In genomic region chr20:38747495-38748096, GRCh38 we compare ENCODE assay signal across 8 cellular contexts. TPM values are rescaled to one million over a fixed set of nuclear protein-coding genes. Genes with fewer than 3 reads are reported as not detected.
DNase-seq lines count a peak whose midpoint lies in the region; ATAC-seq and TF ChIP-seq lines count a peak whose summit lies in the region.

No MANE protein-coding gene starts in this region.

- peak overlapping the region; percentile 97 for H3K4me2 ChIP-seq in osteoblast (ENCODE audit: insufficient read depth, low read length)

- TF ChIP-seq CTCF in LNCaP clone FGC (IDR thresholded peaks at IDR 0.05; ENCODE audit: control insufficient read depth, extremely low read depth, insufficient read depth) (no peak), osteoblast (IDR thresholded peaks at IDR 0.05; ENCODE audit: extremely low read depth, low read depth, low read length) (no peak)

- peaks cover 2% of the 10 kb centered on the region for H4K20me1 ChIP-seq in osteoblast (ENCODE audit: insufficient read depth, low read length)

- peaks cover 0 to under 1% of the 10 kb centered on the region in 2 donors for H3K27me3 ChIP-seq in duodenal mucosa (ENCODE audit: control insufficient read depth in 1 of 2, insufficient read depth in 2 of 2, low read length in 2 of 2)
- H3K27me3 ChIP-seq in osteoblast (ENCODE audit: insufficient read depth, low read length), result peaks cover 7% of the 10 kb centered on the region

- H3K9ac ChIP-seq in duodenal mucosa (ENCODE audit: low read depth in 1 of 2, low read length in 2 of 2), result peak overlapping the region in 1 of 2 donors; percentile 53

- H3K4me3 ChIP-seq in LNCaP clone FGC (ENCODE audit: low read depth, low read length) (peak overlapping the region; percentile 24), duodenal mucosa (ENCODE audit: low read depth in 1 of 2, low read length in 2 of 2) (peak overlapping the region; percentile 50 to 90), osteoblast (ENCODE audit: insufficient read depth, low read length) (peak overlapping the region; percentile 85)

- DNase-seq in DMS53 (lab: John Stamatoyannopoulos, UW) (peak; percentile 62), LNCaP clone FGC (ENCODE audit: low read depth) (no peak), osteoblast (ENCODE audit: insufficient read length, low spot score, missing footprints) (no peak), glomerular visceral epithelial cell (ENCODE audit: extremely low spot score) (no peak), D341Med (ENCODE audit: low spot score) (no peak)

- peaks cover 18% of the 10 kb centered on the region for H3K79me2 ChIP-seq in osteoblast (ENCODE audit: insufficient read depth, low read length)

- no peak overlapping the region for H3K27ac ChIP-seq in duodenal mucosa (ENCODE audit: low read depth, low read length)
- no peak overlapping the region for H3K27ac ChIP-seq in osteoblast (ENCODE audit: low read depth, low read length)

- H3K9me3 ChIP-seq in duodenal mucosa (ENCODE audit: control insufficient read depth in 1 of 2, low read length in 2 of 2) (no peaks in the 10 kb centered on the region), osteoblast (ENCODE audit: low read depth, low read length) (no peaks in the 10 kb centered on the region)

- ATAC-seq in GM18520 (IDR thresholded peaks at IDR 0.05; ENCODE audit: unreplicated experiment) (no peak), GM21360 (IDR thresholded peaks at IDR 0.05; ENCODE audit: unreplicated experiment) (no peak)

- H3K36me3 ChIP-seq in duodenal mucosa (ENCODE audit: control insufficient read depth in 1 of 2, insufficient read depth in 2 of 2, low read length in 2 of 2) (peaks cover 3 to 6% of the 10 kb centered on the region in 2 donors), osteoblast (ENCODE audit: insufficient read depth, low read length) (peaks cover 9% of the 10 kb centered on the region)

- H2AFZ ChIP-seq in osteoblast (ENCODE audit: low read length), result peak overlapping the region; percentile 84

- H3K4me1 ChIP-seq in duodenal mucosa (ENCODE audit: control insufficient read depth in 1 of 2, insufficient read depth in 2 of 2, low read length in 2 of 2) (peaks cover 14% of the 10 kb centered on the region in 2 donors), osteoblast (ENCODE audit: insufficient read depth, low read length) (peaks cover 12% of the 10 kb centered on the region)

RNA-seq across cellular contexts. Expression of gene ACTR5, which starts 0.7 kb away (rescaled TPM):
- 5.8 and 6.2 TPM in 2 replicates for total RNA-seq in osteoblast

RNA-seq across cellular contexts. Expression of gene SLC32A1, which starts 23.3 kb away (rescaled TPM):
- total RNA-seq in osteoblast, result not detected in 2 replicates

RNA-seq across cellular contexts. Expression of gene PPP1R16B, which starts 57.9 kb away (rescaled TPM):
- total RNA-seq in osteoblast, result not detected in 2 replicates

Comparison
In these comparisons a context has a peak if more than half of its experiments do, and no peak if none do; other contexts are left out.
1. H3K4me3 ChIP-seq: peak in every context shown above with its lines; median percentile 85 in osteoblast; 70 in duodenal mucosa; 24 in LNCaP clone FGC.